In the genomic region with DNA sequence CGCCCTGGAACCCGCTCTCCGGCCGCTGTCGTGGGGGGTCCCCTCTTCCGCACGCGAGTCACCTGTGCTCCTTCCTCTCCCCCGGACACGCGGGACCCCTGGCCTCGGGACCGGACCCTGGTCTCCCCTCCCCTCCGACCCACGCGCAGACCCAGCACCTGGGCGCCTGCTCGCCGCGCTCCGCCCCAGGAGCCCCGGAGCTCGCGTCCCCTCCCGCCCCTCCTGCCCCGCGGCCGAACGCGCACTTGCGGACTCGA, we compare ENCODE assay signal across 9 cellular contexts. TPM values are rescaled to one million over a fixed set of nuclear protein-coding genes. Genes with fewer than 3 reads are reported as not detected.
DNase-seq lines count a peak whose midpoint lies in the region; ATAC-seq and TF ChIP-seq lines count a peak whose summit lies in the region.
"Had no signal": no experiment of that assay in that cellular context is flagged by ENCODE, and none has a peak within 500 bp of the region (broad histone marks: within the 10 kb centered on the region; RNA-seq: fewer than 3 reads in every experiment).

No MANE protein-coding gene starts in this region.

- no peak for ATAC-seq in mucosa of descending colon
- ATAC-seq in GM19452 (IDR thresholded peaks at IDR 0.05; ENCODE audit: unreplicated experiment) = no peak
- ATAC-seq in GM21825 (IDR thresholded peaks at IDR 0.05; ENCODE audit: unreplicated experiment) = no peak

- H3K36me3 Mint-ChIP-seq in activated naive CD4-positive, alpha-beta T cell treated with anti-CD3 and anti-CD28 coated beads, Interleukin-2, amount 50 U/mL, for 24 hours = peaks cover 8% of the 10 kb centered on the region

- H3K27ac ChIP-seq in urinary bladder (ENCODE audit: low read depth) = no peak overlapping the region

- H3K36me3 ChIP-seq in mucosa of descending colon (ENCODE audit: low read depth) (peaks cover 5% of the 10 kb centered on the region), urinary bladder (ENCODE audit: insufficient read depth) (no peaks in the 10 kb centered on the region)

- H3K4me1 ChIP-seq in mucosa of descending colon (ENCODE audit: low read depth) (peaks cover 27% of the 10 kb centered on the region), urinary bladder (ENCODE audit: insufficient read depth) (no peaks in the 10 kb centered on the region)

- WGBS in urinary bladder = under 1% methylated on average over 32 of the region's 32 CpGs

- intact Hi-C loops in mucosa of descending colon (cut with DNase I, micrococcal nuclease) = no loop called here

- TF ChIP-seq CTCF in cardiac fibroblast (IDR thresholded peaks at IDR 0.05; ENCODE audit: low read depth, low read length) (no peak), mucosa of descending colon (IDR thresholded peaks at IDR 0.05) (no peak)

- H3K4me1 Mint-ChIP-seq in activated naive CD4-positive, alpha-beta T cell treated with anti-CD3 and anti-CD28 coated beads, Interleukin-2, amount 50 U/mL, for 24 hours = peaks cover 11% of the 10 kb centered on the region

- no peaks in the 10 kb centered on the region for H3K9me3 Mint-ChIP-seq in activated naive CD4-positive, alpha-beta T cell treated with anti-CD3 and anti-CD28 coated beads, Interleukin-2, amount 50 U/mL, for 24 hours

- no peaks in the 10 kb centered on the region for H3K27me3 Mint-ChIP-seq in activated naive CD4-positive, alpha-beta T cell treated with anti-CD3 and anti-CD28 coated beads, Interleukin-2, amount 50 U/mL, for 24 hours

- H3K4me3 ChIP-seq in cardiac fibroblast (replicated peaks in 1 of 2; ENCODE audit: low read depth in 2 of 2, low read length in 2 of 2) (peak overlapping the region; percentile 62 to 70), mucosa of descending colon (peak overlapping the region; percentile 61), urinary bladder (ENCODE audit: low read depth, low read length) (peak overlapping the region; percentile 89)

- peaks cover 7% of the 10 kb centered on the region for H3K9me3 ChIP-seq in mucosa of descending colon

- peak overlapping the region; percentile 15 for H3K4me3 Mint-ChIP-seq in activated naive CD4-positive, alpha-beta T cell treated with anti-CD3 and anti-CD28 coated beads, Interleukin-2, amount 50 U/mL, for 24 hours

- no peak for DNase-seq in activated naive CD4-positive, alpha-beta T cell (lab: John Stamatoyannopoulos, UW)
- DNase-seq in cardiac fibroblast (ENCODE audit: low read depth in 2 of 2) = no peak
- peak in 1 of 3 donors; percentile 59 for DNase-seq in mucosa of descending colon
- no peak for DNase-seq in epidermal melanocyte (ENCODE audit: insufficient read length, low spot score)
- DNase-seq: T1000 had no signal

- no peak overlapping the region for H3K27ac Mint-ChIP-seq in activated naive CD4-positive, alpha-beta T cell treated with anti-CD3 and anti-CD28 coated beads, Interleukin-2, amount 50 U/mL, for 24 hours

RNA-seq across cellular contexts. Expression of a gene that starts 0.8 kb away (rescaled TPM):
- total RNA-seq in mucosa of descending colon = 10 to 100 TPM; 21.0 to 52.4 (median 23.9) TPM
- total RNA-seq in urinary bladder = 9.8 TPM
- polyA plus RNA-seq in urinary bladder = 25.7 TPM

RNA-seq across cellular contexts. Expression of a gene that starts 18.8 kb away (rescaled TPM):
- total RNA-seq in mucosa of descending colon (10 to 100 TPM; 30.8 to 36.1 (median 34.8) TPM), urinary bladder (19.4 TPM)
- 40.9 TPM for polyA plus RNA-seq in urinary bladder

RNA-seq across cellular contexts. Expression of a gene that starts 37.7 kb away (rescaled TPM):
- total RNA-seq in mucosa of descending colon (10 to 100 TPM; 39.4 to 45.5 (median 40.8) TPM), urinary bladder (3.4 TPM)
- 13.4 TPM for polyA plus RNA-seq in urinary bladder

RNA-seq across cellular contexts. Expression of a gene that starts 49.5 kb away (rescaled TPM):
- total RNA-seq in mucosa of descending colon (10 to 100 TPM; 69.0 to 76.0 (median 74.4) TPM), urinary bladder (60.3 TPM)
- polyA plus RNA-seq in urinary bladder = 73.7 TPM

RNA-seq across cellular contexts. Expression of a gene that starts 54.1 kb away (rescaled TPM):
- 10 to 100 TPM; 41.3 to 76.0 (median 55.4) TPM for total RNA-seq in mucosa of descending colon
- total RNA-seq in urinary bladder = 57.9 TPM
- 77.6 TPM for polyA plus RNA-seq in urinary bladder
